1 cellular context compared by ENCODE assay signal in the genomic region with DNA sequence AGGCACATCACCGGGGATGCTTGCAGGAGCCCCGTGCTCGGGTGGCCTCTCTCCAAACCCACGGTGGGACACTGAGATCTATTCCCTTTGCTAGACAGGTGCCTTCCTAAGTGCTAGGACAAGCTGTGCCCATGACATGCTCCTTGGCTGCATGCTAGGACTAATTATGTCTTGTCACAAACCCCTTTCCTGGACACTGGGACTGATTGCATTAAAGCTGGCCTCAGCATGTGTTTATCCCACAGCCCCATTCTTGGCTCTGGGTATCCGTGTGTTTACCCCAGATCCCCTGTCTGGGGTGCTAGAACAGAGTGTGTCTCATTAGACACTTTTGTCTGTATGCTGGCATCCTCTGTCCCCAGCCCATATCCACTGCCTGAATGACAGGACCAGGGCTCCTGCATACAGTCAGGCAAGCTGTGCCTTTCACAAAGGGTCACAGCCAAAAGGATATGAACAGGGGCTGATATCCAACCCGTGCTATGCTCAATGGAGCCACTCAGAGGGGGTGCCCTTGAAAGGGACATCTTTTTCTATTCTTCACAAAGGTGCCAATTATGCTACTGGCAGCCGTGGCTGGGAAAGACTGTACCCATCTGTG.
TF ChIP-seq lines count a peak whose summit lies in the region.

No MANE protein-coding gene starts in this region.

TF ChIP-seq in GM23338, 12 proteins besides CTCF, POLR2A, EP300 and RAD21 (continued from another document):
- TF ChIP-seq, protein P1, sequence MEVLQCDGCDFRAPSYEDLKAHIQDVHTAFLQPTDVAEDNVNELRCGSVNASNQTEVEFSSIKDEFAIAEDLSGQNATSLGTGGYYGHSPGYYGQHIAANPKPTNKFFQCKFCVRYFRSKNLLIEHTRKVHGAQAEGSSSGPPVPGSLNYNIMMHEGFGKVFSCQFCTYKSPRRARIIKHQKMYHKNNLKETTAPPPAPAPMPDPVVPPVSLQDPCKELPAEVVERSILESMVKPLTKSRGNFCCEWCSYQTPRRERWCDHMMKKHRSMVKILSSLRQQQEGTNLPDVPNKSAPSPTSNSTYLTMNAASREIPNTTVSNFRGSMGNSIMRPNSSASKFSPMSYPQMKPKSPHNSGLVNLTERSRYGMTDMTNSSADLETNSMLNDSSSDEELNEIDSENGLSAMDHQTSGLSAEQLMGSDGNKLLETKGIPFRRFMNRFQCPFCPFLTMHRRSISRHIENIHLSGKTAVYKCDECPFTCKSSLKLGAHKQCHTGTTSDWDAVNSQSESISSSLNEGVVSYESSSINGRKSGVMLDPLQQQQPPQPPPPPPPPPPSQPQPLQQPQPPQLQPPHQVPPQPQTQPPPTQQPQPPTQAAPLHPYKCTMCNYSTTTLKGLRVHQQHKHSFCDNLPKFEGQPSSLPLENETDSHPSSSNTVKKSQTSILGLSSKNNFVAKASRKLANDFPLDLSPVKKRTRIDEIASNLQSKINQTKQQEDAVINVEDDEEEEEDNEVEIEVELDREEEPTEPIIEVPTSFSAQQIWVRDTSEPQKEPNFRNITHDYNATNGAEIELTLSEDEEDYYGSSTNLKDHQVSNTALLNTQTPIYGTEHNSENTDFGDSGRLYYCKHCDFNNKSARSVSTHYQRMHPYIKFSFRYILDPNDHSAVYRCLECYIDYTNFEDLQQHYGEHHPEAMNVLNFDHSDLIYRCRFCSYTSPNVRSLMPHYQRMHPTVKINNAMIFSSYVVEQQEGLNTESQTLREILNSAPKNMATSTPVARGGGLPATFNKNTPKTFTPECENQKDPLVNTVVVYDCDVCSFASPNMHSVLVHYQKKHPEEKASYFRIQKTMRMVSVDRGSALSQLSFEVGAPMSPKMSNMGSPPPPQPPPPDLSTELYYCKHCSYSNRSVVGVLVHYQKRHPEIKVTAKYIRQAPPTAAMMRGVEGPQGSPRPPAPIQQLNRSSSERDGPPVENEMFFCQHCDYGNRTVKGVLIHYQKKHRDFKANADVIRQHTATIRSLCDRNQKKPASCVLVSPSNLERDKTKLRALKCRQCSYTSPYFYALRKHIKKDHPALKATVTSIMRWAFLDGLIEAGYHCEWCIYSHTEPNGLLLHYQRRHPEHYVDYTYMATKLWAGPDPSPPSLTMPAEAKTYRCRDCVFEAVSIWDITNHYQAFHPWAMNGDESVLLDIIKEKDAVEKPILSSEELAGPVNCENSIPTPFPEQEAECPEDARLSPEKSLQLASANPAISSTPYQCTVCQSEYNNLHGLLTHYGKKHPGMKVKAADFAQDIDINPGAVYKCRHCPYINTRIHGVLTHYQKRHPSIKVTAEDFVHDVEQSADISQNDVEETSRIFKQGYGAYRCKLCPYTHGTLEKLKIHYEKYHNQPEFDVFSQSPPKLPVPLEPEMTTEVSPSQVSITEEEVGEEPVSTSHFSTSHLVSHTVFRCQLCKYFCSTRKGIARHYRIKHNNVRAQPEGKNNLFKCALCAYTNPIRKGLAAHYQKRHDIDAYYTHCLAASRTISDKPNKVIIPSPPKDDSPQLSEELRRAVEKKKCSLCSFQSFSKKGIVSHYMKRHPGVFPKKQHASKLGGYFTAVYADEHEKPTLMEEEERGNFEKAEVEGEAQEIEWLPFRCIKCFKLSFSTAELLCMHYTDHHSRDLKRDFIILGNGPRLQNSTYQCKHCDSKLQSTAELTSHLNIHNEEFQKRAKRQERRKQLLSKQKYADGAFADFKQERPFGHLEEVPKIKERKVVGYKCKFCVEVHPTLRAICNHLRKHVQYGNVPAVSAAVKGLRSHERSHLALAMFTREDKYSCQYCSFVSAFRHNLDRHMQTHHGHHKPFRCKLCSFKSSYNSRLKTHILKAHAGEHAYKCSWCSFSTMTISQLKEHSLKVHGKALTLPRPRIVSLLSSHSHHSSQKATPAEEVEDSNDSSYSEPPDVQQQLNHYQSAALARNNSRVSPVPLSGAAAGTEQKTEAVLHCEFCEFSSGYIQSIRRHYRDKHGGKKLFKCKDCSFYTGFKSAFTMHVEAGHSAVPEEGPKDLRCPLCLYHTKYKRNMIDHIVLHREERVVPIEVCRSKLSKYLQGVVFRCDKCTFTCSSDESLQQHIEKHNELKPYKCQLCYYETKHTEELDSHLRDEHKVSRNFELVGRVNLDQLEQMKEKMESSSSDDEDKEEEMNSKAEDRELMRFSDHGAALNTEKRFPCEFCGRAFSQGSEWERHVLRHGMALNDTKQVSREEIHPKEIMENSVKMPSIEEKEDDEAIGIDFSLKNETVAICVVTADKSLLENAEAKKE (CRISPR knock-in tag; IDR thresholded peaks at IDR 0.05), result no peak
- TF ChIP-seq, protein P2, sequence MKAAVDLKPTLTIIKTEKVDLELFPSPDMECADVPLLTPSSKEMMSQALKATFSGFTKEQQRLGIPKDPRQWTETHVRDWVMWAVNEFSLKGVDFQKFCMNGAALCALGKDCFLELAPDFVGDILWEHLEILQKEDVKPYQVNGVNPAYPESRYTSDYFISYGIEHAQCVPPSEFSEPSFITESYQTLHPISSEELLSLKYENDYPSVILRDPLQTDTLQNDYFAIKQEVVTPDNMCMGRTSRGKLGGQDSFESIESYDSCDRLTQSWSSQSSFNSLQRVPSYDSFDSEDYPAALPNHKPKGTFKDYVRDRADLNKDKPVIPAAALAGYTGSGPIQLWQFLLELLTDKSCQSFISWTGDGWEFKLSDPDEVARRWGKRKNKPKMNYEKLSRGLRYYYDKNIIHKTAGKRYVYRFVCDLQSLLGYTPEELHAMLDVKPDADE (IDR thresholded peaks at IDR 0.05), result no peak
- TF ChIP-seq JUNB (IDR thresholded peaks at IDR 0.05; ENCODE audit: unreplicated experiment) (no peak), CREB1 (CRISPR knock-in tag; IDR thresholded peaks at IDR 0.05; ENCODE audit: low read depth) (no peak), ZNF331 (CRISPR knock-in tag; IDR thresholded peaks at IDR 0.05; ENCODE audit: low read depth) (no peak), STAT1 (IDR thresholded peaks at IDR 0.05; ENCODE audit: unreplicated experiment) (no peak), NANOG (IDR thresholded peaks at IDR 0.05; ENCODE audit: borderline replicate concordance) (no peak)
